Comparison of ENCODE assay signal across 20 cellular contexts in the genomic region with DNA sequence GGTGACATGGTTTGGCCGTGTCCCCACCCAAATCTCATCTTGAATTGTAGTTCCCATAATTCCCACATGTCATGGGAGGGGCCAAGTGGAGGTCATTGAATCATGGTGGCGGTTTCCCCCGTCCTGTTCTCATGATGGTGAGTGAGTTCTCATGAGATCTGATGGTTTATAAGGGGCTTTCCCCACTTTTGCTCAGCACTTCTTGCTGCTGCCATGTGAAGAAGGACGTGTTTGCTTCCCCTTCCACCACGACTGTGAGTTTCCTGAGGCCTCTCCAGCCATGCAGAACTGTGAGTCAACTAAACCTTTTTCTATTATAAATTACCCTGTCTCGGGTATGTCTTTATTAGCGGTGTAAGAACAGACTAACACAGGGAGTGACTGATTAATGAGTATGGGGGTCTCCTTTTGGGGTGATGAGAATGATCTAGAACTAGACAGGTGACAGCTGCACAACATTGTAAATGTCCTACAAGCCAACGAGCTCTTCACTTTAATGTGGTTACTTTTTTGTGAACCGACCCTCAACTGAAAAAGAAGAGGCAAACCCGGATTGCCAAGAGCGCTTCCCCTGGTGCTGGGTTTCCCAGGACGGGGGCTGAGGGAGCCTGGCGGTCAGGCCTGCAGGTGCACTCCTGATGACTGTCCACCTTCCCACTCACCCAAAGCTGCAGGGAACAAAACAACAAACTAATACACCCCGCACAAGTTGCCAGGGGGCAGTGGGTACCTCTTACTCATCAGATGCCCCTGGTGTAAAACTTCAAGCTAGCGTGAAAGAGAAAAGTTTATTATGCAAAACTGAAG.
A peak's percentile ranks its signal among the peaks of the same experiment; 100 is the strongest.
DNase-seq lines count a peak whose midpoint lies in the region; ATAC-seq, FAIRE-seq and TF ChIP-seq lines count a peak whose summit lies in the region.
"Had no signal": no experiment of that assay in that cellular context is flagged by ENCODE, and none has a peak within 500 bp of the region (broad histone marks: within the 10 kb centered on the region; RNA-seq: fewer than 3 reads in every experiment).

No MANE protein-coding gene starts in this region.

- H3K9me3 ChIP-seq in left ventricle myocardium inferior (replicated peaks) (peaks cover 8% of the 10 kb centered on the region), kidney (ENCODE audit: control insufficient read depth in 1 of 2, low read length in 2 of 2) (peaks cover 0 to 7% of the 10 kb centered on the region in 2 donors), MM.1S (replicated peaks; ENCODE audit: insufficient read depth, low read length) (no peaks in the 10 kb centered on the region)
- H3K9me3 ChIP-seq: vagina had no signal

- no peaks in the 10 kb centered on the region; the same call in 1 of the 2 replicates for H4K20me1 ChIP-seq in MM.1S (ENCODE audit: insufficient read depth, low read length)

- DNase-seq in left ventricle myocardium superior: peak; percentile 13
- no peak for DNase-seq in left ventricle myocardium inferior
- DNase-seq in RCC 7860 (ENCODE audit: low spot score): peak; percentile 80
- peak; percentile 32 for DNase-seq in kidney
- no peak for DNase-seq in head of caudate nucleus
- no peak for DNase-seq in cortex of kidney (lab: John Stamatoyannopoulos, UW)
- DNase-seq in MM.1S: no peak
- DNase-seq: activated CD4-positive, alpha-beta T cell treated with anti-CD3 and anti-CD28 coated beads, Interleukin-2, amount 10 ng/mL, durations not matched to agents 7 days and 5 days; body of pancreas; dorsolateral prefrontal cortex; EL; NCI-H2029; NCI-H510A; nucleus accumbens; SJCRH30; T-helper 9 cell had no signal

- H3K9ac ChIP-seq in kidney (ENCODE audit: low read length in 2 of 2): no peak overlapping the region
- no peak overlapping the region for H3K9ac ChIP-seq in MM.1S (ENCODE audit: low read length)

- peaks cover 33% of the 10 kb centered on the region for H3K79me2 ChIP-seq in MM.1S (ENCODE audit: low read length)

- no peak overlapping the region for H3K4me3 Mint-ChIP-seq in stimulated activated memory B cell treated with anti-CD40 and anti-IgM and Interleukin-4, amounts not matched to agents 10 μg/mL and 1 μg/mL and 100 μg/mL, for 72 hours
- H3K4me3 Mint-ChIP-seq: activated CD4-positive, alpha-beta T cell treated with anti-CD3 and anti-CD28 coated beads, Interleukin-2, amount 10 ng/mL, durations not matched to agents 7 days and 5 days; activated naive CD4-positive, alpha-beta T cell treated with anti-CD3 and anti-CD28 coated beads, Interleukin-2, amount 50 U/mL, for 24 hours had no signal

- intact Hi-C loops in left ventricle myocardium superior (cut with micrococcal nuclease): no loop called here
- intact Hi-C loops in left ventricle myocardium inferior (cut with micrococcal nuclease): no loop called here
- intact Hi-C loops in kidney (cut with DNase I): no loop called here
- intact Hi-C loops in head of caudate nucleus (cut with DNase I): no loop called here

- H3K9me3 Mint-ChIP-seq in stimulated activated memory B cell treated with anti-CD40 and anti-IgM and Interleukin-4, amounts not matched to agents 10 μg/mL and 1 μg/mL and 100 μg/mL, for 72 hours: peaks cover 16% of the 10 kb centered on the region

- H3K4me1 ChIP-seq in left ventricle myocardium inferior: peaks cover 82% of the 10 kb centered on the region
- H3K4me1 ChIP-seq in kidney (ENCODE audit: control insufficient read depth in 1 of 2, insufficient read depth in 1 of 2, low read depth in 1 of 2, low read length in 2 of 2): peaks cover 16 to 20% of the 10 kb centered on the region in 2 donors
- H3K4me1 ChIP-seq in MM.1S (ENCODE audit: low read length): peaks cover 6% of the 10 kb centered on the region; the same call in 1 of the 2 replicates

- no peaks in the 10 kb centered on the region for H3K27me3 Mint-ChIP-seq in stimulated activated memory B cell treated with anti-CD40 and anti-IgM and Interleukin-4, amounts not matched to agents 10 μg/mL and 1 μg/mL and 100 μg/mL, for 72 hours
- H3K27me3 Mint-ChIP-seq: activated CD4-positive, alpha-beta T cell treated with anti-CD3 and anti-CD28 coated beads, Interleukin-2, amount 10 ng/mL, durations not matched to agents 7 days and 5 days; activated naive CD4-positive, alpha-beta T cell treated with anti-CD3 and anti-CD28 coated beads, Interleukin-2, amount 50 U/mL, for 24 hours had no signal

- H3F3A ChIP-seq in MM.1S (ENCODE audit: insufficient read depth, low read length): no peaks in the 10 kb centered on the region

- no peak overlapping the region for H2AFZ ChIP-seq in MM.1S (ENCODE audit: low read length)

- H3K27ac Mint-ChIP-seq in stimulated activated memory B cell treated with anti-CD40 and anti-IgM and Interleukin-4, amounts not matched to agents 10 μg/mL and 1 μg/mL and 100 μg/mL, for 72 hours: peak overlapping the region; percentile 0
- H3K27ac Mint-ChIP-seq: activated CD4-positive, alpha-beta T cell treated with anti-CD3 and anti-CD28 coated beads, Interleukin-2, amount 10 ng/mL, durations not matched to agents 7 days and 5 days; activated naive CD4-positive, alpha-beta T cell treated with anti-CD3 and anti-CD28 coated beads, Interleukin-2, amount 50 U/mL, for 24 hours had no signal

- no peaks in the 10 kb centered on the region for H3K9me2 ChIP-seq in MM.1S (replicated peaks; ENCODE audit: insufficient read depth, low read length)

- FAIRE-seq in RCC 7860 (lab: Jason Lieb, UNC) (peak; percentile 93), kidney (lab: Jason Lieb, UNC) (no peak)

- H3K4me2 ChIP-seq in MM.1S (ENCODE audit: low read depth, low read length): no peak overlapping the region

- H3K36me3 Mint-ChIP-seq in stimulated activated memory B cell treated with anti-CD40 and anti-IgM and Interleukin-4, amounts not matched to agents 10 μg/mL and 1 μg/mL and 100 μg/mL, for 72 hours: peaks cover 95% of the 10 kb centered on the region

- TF ChIP-seq CTCF in left ventricle myocardium inferior (IDR thresholded peaks at IDR 0.05; ENCODE audit: borderline replicate concordance): no peak
- TF ChIP-seq CTCF in kidney (IDR thresholded peaks at IDR 0.05; ENCODE audit: borderline replicate concordance, extremely low read depth, insufficient read depth): no peak
- TF ChIP-seq CTCF in MM.1S (IDR thresholded peaks at IDR 0.05; ENCODE audit: low read length): no peak

- no peak overlapping the region for H3K27ac ChIP-seq in left ventricle myocardium inferior (replicated peaks)
- no peak overlapping the region for H3K27ac ChIP-seq in kidney (ENCODE audit: low read depth in 2 of 2, low read length in 2 of 2)
- no peak overlapping the region for H3K27ac ChIP-seq in MM.1S (ENCODE audit: low read length)
- H3K27ac ChIP-seq: body of pancreas, SJCRH30, vagina had no signal

- H3K27me3 ChIP-seq in left ventricle myocardium inferior (ENCODE audit: low read depth): no peaks in the 10 kb centered on the region
- H3K27me3 ChIP-seq in MM.1S (replicated peaks; ENCODE audit: insufficient read depth, low read length): no peaks in the 10 kb centered on the region
- H3K27me3 ChIP-seq: body of pancreas, dorsolateral prefrontal cortex, SJCRH30, vagina had no signal

- peaks cover 60% of the 10 kb centered on the region for H3K4me1 Mint-ChIP-seq in stimulated activated memory B cell treated with anti-CD40 and anti-IgM and Interleukin-4, amounts not matched to agents 10 μg/mL and 1 μg/mL and 100 μg/mL, for 72 hours

- no peak for ATAC-seq in left ventricle myocardium superior
- ATAC-seq in stimulated activated memory B cell treated with anti-CD40 and anti-IgM and Interleukin-4, amounts not matched to agents 10 μg/mL and 1 μg/mL and 100 μg/mL, for 72 hours: peak; percentile 25
- ATAC-seq: body of pancreas, sciatic nerve had no signal

- H3K4me3 ChIP-seq in left ventricle myocardium inferior: no peak overlapping the region
- no peak overlapping the region for H3K4me3 ChIP-seq in kidney (ENCODE audit: low read length in 2 of 2)
- no peak overlapping the region for H3K4me3 ChIP-seq in MM.1S (ENCODE audit: low read length)
- H3K4me3 ChIP-seq: body of pancreas, dorsolateral prefrontal cortex, SJCRH30, vagina had no signal

- H3K36me3 ChIP-seq in left ventricle myocardium inferior (peaks cover 66% of the 10 kb centered on the region), kidney (ENCODE audit: control insufficient read depth in 1 of 2, insufficient read depth in 2 of 2, low read length in 2 of 2) (peaks cover 8 to 13% of the 10 kb centered on the region in 2 donors), MM.1S (replicated peaks; ENCODE audit: insufficient read depth, low read length) (no peaks in the 10 kb centered on the region)

Comparison
In these comparisons a context has a peak if more than half of its experiments do, and no peak if none do; other contexts are left out.
1. DNase-seq: peak in left ventricle myocardium superior (single experiment), RCC 7860 (single experiment) and kidney (single experiment); none in left ventricle myocardium inferior (single experiment), head of caudate nucleus (0 of 42), cortex of kidney (single experiment) and MM.1S (single experiment).